In the genomic region with DNA sequence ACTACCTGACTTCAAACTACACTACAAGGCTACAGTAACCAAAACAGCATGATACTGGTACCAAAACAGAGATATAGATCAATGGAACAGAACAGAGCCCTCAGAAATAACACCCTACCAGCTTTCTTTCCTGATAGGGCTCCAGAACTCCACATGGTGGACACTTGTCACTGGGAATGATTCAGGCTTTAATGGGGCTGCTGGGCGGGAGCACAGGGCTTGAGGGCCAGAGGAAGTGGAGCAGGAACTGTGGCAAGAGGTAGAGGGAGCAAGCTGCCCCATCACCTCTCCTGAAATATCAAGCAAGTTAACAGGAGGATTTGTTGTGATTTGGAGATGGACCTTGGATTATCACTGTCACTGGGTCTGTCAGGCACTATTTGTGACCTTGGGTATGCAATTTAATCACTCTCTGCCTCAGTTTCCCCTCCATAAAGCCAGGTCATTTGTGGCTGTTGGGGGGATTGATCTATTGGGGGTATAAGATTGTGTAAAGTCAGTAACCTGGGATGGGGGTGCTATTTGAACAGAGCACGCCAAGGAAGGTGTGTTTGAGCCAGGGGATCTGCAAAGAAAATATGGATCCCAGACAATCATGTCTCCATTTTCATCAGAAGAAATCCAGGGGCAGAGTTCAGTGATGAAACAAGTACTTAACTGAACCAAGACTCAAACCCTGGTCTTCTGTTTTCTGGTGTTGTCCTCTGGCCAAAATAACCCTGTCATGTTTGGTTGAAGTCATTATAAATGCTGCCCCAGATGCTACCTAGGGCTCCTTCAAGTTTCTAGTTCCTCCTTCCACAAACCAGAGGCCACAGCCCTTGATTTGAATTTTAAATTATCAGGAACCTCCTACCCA, we compare ENCODE assay signal across 8 cellular contexts. TPM values are rescaled to one million over a fixed set of nuclear protein-coding genes. Genes with fewer than 3 reads are reported as not detected.
DNase-seq lines count a peak whose midpoint lies in the region; ATAC-seq lines count a peak whose summit lies in the region.

No MANE protein-coding gene starts in this region.

- H3K4ac ChIP-seq in mesenchymal stem cell (ENCODE audit: low read depth in 1 of 2, low read length in 2 of 2): peak overlapping the region; percentile 80 to 94

- no peak overlapping the region for H3K14ac ChIP-seq in mesenchymal stem cell (ENCODE audit: low read length in 2 of 2)

- H2BK120ac ChIP-seq in mesenchymal stem cell (ENCODE audit: low read depth, low read length): peak overlapping the region; percentile 89

- peak overlapping the region; percentile 31 for H3K9ac ChIP-seq in mesenchymal stem cell (ENCODE audit: low read length)

- H3K36me3 Mint-ChIP-seq in activated CD4-positive, alpha-beta T cell treated with anti-CD3 and anti-CD28 coated beads, Interleukin-2, amount 10 ng/mL, durations not matched to agents 24 days and 14 days (ENCODE audit: low read depth): no peaks in the 10 kb centered on the region

- no peak overlapping the region for H3K27ac Mint-ChIP-seq in activated CD4-positive, alpha-beta T cell treated with anti-CD3 and anti-CD28 coated beads, Interleukin-2, amount 10 ng/mL, durations not matched to agents 24 days and 14 days

- H3K79me1 ChIP-seq in mesenchymal stem cell (replicated peaks; ENCODE audit: low read length, poor library complexity, severe bottlenecking): no peaks in the 10 kb centered on the region

- no peak overlapping the region for H3K4me3 ChIP-seq in mesenchymal stem cell (ENCODE audit: insufficient read depth in 1 of 2, low read depth in 1 of 2, low read length in 2 of 2)

- no peak overlapping the region for H2BK5ac ChIP-seq in mesenchymal stem cell (ENCODE audit: low read depth, low read length, poor library complexity, severe bottlenecking)

- no peak for DNase-seq in mesenchymal stem cell
- no peak for DNase-seq in dedifferentiated amniotic fluid mesenchymal stem cell (ENCODE audit: extremely low spot score)
- no peak for DNase-seq in activated CD4-positive, alpha-beta T cell treated with anti-CD3 and anti-CD28 coated beads, Interleukin-2, amount 10 ng/mL, durations not matched to agents 24 days and 14 days
- DNase-seq in DMS153 (lab: John Stamatoyannopoulos, UW): no peak
- no peak for DNase-seq in A172 (ENCODE audit: low spot score)

- no peaks in the 10 kb centered on the region for H3K4me1 ChIP-seq in mesenchymal stem cell (ENCODE audit: control insufficient read depth, insufficient read depth, low read depth, low read length)

- peak overlapping the region; percentile 90 for H4K91ac ChIP-seq in mesenchymal stem cell (ENCODE audit: low read length)

- no peak overlapping the region for H2AFZ ChIP-seq in mesenchymal stem cell (ENCODE audit: low read depth, low read length)

- H3K36me3 ChIP-seq in KOPT-K1 (ENCODE audit: insufficient read depth, low read length): peaks cover 7% of the 10 kb centered on the region; the same call in 1 of the 2 replicates
- no peaks in the 10 kb centered on the region for H3K36me3 ChIP-seq in mesenchymal stem cell (ENCODE audit: control insufficient read depth in 1 of 2, insufficient read depth in 2 of 2, low read depth in 1 of 2, low read length in 2 of 2)

- WGBS in mesenchymal stem cell: 93% methylated on average over 2 of the region's 2 CpGs

- no peak overlapping the region for H3K4me3 Mint-ChIP-seq in activated CD4-positive, alpha-beta T cell treated with anti-CD3 and anti-CD28 coated beads, Interleukin-2, amount 10 ng/mL, durations not matched to agents 24 days and 14 days

- H3K27ac ChIP-seq in KOPT-K1 (ENCODE audit: low read depth, low read length, poor library complexity, severe bottlenecking) (peak overlapping the region; percentile 50), mesenchymal stem cell (ENCODE audit: low read length, poor library complexity, severe bottlenecking) (no peak overlapping the region)

- no peak overlapping the region for H3K23ac ChIP-seq in mesenchymal stem cell (ENCODE audit: low read length in 2 of 2)

- peak overlapping the region; percentile 94 to 95 for H3K18ac ChIP-seq in mesenchymal stem cell (ENCODE audit: low read depth in 1 of 2, low read length in 2 of 2)

- H2BK15ac ChIP-seq in mesenchymal stem cell (ENCODE audit: low read depth, poor library complexity, severe bottlenecking): peak overlapping the region; percentile 68

- H3K27me3 Mint-ChIP-seq in activated CD4-positive, alpha-beta T cell treated with anti-CD3 and anti-CD28 coated beads, Interleukin-2, amount 10 ng/mL, durations not matched to agents 24 days and 14 days: peaks cover 6% of the 10 kb centered on the region

- no peaks in the 10 kb centered on the region for H3K27me3 ChIP-seq in mesenchymal stem cell (ENCODE audit: control insufficient read depth in 1 of 2, insufficient read depth in 1 of 2, low read length in 2 of 2)

- ATAC-seq in GM18498 (IDR thresholded peaks at IDR 0.05; ENCODE audit: unreplicated experiment): peak; percentile 83
- peak; percentile 91 for ATAC-seq in GM21723 (IDR thresholded peaks at IDR 0.05; ENCODE audit: unreplicated experiment)

- no peak overlapping the region for H2AK5ac ChIP-seq in mesenchymal stem cell (ENCODE audit: low read length, severe bottlenecking)

- peak overlapping the region; percentile 77 for H4K8ac ChIP-seq in mesenchymal stem cell (ENCODE audit: low read length)

- peak overlapping the region; percentile 92 to 97 for H2BK12ac ChIP-seq in mesenchymal stem cell (ENCODE audit: low read length in 2 of 2)

- peaks cover 9% of the 10 kb centered on the region for H3K9me3 Mint-ChIP-seq in activated CD4-positive, alpha-beta T cell treated with anti-CD3 and anti-CD28 coated beads, Interleukin-2, amount 10 ng/mL, durations not matched to agents 24 days and 14 days

- intact Hi-C loops in activated CD4-positive, alpha-beta T cell treated with anti-CD3 and anti-CD28 coated beads, Interleukin-2, amount 10 ng/mL, durations not matched to agents 24 days and 14 days (cut with micrococcal nuclease): loop anchor here (1.0 to 10.0 kb wide), 3 partner anchors 64 to 154 kb away; no protein-coding TSS in a partner anchor

- H3K4me2 ChIP-seq in mesenchymal stem cell (ENCODE audit: low read length, poor library complexity, severe bottlenecking): no peak overlapping the region

- H3K9me3 ChIP-seq in KOPT-K1 (ENCODE audit: insufficient read depth, low read length, poor library complexity, severe bottlenecking): peaks cover 22% of the 10 kb centered on the region
- H3K9me3 ChIP-seq in mesenchymal stem cell (ENCODE audit: control insufficient read depth, low read length): no peaks in the 10 kb centered on the region

- peaks cover 15% of the 10 kb centered on the region for H3K4me1 Mint-ChIP-seq in activated CD4-positive, alpha-beta T cell treated with anti-CD3 and anti-CD28 coated beads, Interleukin-2, amount 10 ng/mL, durations not matched to agents 24 days and 14 days

RNA-seq across cellular contexts. Expression of a gene that starts 25.2 kb away (rescaled TPM):
- 85.3 TPM for polyA plus RNA-seq in mesenchymal stem cell (2013, experiment 1 of 2)
- polyA plus RNA-seq in mesenchymal stem cell (2013, experiment 2 of 2): 83.5 TPM
- total RNA-seq in activated CD4-positive, alpha-beta T cell treated with anti-CD3 and anti-CD28 coated beads, Interleukin-2, amount 10 ng/mL, durations not matched to agents 24 days and 14 days: 28.6 and 30.4 TPM in 2 replicates
- 15.9 and 21.7 TPM in 2 replicates for total RNA-seq in A172 (2014; rRNA removed; shearing (Covaris generic))
